In the genomic region with DNA sequence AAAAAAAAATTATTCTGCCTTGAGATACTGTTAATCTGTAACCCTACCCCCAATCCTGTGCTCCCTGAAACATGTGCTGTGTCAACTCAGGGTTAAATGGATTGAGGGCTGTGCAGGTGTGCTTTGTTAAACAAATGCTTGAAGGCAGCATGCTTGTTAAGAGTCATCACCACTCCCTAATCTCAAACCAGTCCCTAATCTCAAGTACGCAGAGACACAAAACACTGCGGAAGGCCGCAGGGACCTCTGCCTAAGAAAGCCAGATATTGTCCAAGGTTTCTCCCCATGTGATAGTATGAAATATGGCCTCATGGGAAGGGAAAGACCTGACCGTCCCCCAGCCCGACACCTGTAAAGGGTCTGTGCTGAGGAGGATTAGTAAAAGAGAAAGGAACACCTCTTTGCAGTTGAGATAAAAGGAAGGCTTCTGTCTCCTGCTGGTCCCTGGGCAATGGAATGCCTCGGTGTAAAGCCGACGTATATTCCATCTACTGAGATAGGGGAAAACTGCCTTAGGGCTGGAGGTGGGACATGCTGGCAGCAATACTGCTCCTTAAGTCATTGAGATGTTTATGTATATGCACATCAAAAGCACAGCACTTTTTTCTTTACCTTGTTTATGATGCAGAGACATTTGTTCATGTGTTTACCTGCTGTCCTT, we compare ENCODE assay signal across 6 cellular contexts.
DNase-seq lines count a peak whose midpoint lies in the region; TF ChIP-seq lines count a peak whose summit lies in the region.
"Not testable (repeated sequence)": the region's sequence is repeated elsewhere in the genome, so short reads cannot be mapped to it uniquely, and the experiment has no call there.

No MANE protein-coding gene starts in this region.

- H3K9me3 ChIP-seq in ES-I3 (ENCODE audit: control insufficient read depth, insufficient read depth, low read length); HUES6 (ENCODE audit: control insufficient read depth, insufficient read depth, low read depth, low read length); endodermal cell (ENCODE audit: control insufficient read depth, low read length); iPS-18a (ENCODE audit: control insufficient read depth, low read depth, low read length); neural progenitor cell (ENCODE audit: low read depth): not testable (repeated sequence)

- not testable (repeated sequence) for H4K20me1 ChIP-seq in neural progenitor cell (ENCODE audit: low read depth)

- not testable (repeated sequence) for H3K36me3 ChIP-seq in ES-I3 (ENCODE audit: insufficient read depth, low read length); HUES6 (ENCODE audit: control insufficient read depth, insufficient read depth, low read length); endodermal cell (ENCODE audit: control insufficient read depth, insufficient read depth, low read length); iPS-18a (ENCODE audit: control insufficient read depth, low read depth, low read length); neural progenitor cell

- peaks cover 23% of the 10 kb centered on the region for H3K4me1 ChIP-seq in ES-I3 (ENCODE audit: insufficient read depth, low read length)
- peaks cover 39% of the 10 kb centered on the region for H3K4me1 ChIP-seq in HUES6 (ENCODE audit: control insufficient read depth, insufficient read depth, low read length)
- H3K4me1 ChIP-seq in endodermal cell (ENCODE audit: control insufficient read depth, insufficient read depth, low read length) = not testable (repeated sequence)
- peaks cover 39% of the 10 kb centered on the region for H3K4me1 ChIP-seq in iPS-18a (ENCODE audit: control insufficient read depth, low read depth, low read length)
- peaks cover 14% of the 10 kb centered on the region for H3K4me1 ChIP-seq in neural progenitor cell

- H3K27ac Mint-ChIP-seq in endodermal cell = peak overlapping the region; percentile 96
- not testable (repeated sequence) for H3K27ac Mint-ChIP-seq in neural progenitor cell

- 7 to 45% methylated on average over 2 to 8 of the region's 8 CpGs for WGBS in endodermal cell (ENCODE audit: insufficient coverage in 1 of 2, insufficient read length in 1 of 2), 2 experiments

- not testable (repeated sequence) for H3K27me3 Mint-ChIP-seq in endodermal cell (ENCODE audit: insufficient read depth); neural progenitor cell (ENCODE audit: insufficient read depth, low read depth)

- not testable (repeated sequence) for H3K27ac ChIP-seq in HUES6 (ENCODE audit: low read depth, low read length); endodermal cell (ENCODE audit: low read depth, low read length); iPS-18a (ENCODE audit: low read length); neural progenitor cell

- H3K4me3 ChIP-seq in HUES6 (ENCODE audit: low read depth, low read length) (peak overlapping the region; percentile 3), iPS-18a (ENCODE audit: low read length) (peak overlapping the region; percentile 35)
- H3K4me3 ChIP-seq in endodermal cell (ENCODE audit: low read length); neural progenitor cell: not testable (repeated sequence)

- peak overlapping the region; percentile 12; the same call in 1 of the 2 replicates for H3K9ac ChIP-seq in ES-I3 (ENCODE audit: low read depth, low read length)
- peak overlapping the region; percentile 41 for H3K9ac ChIP-seq in HUES6 (ENCODE audit: low read length)
- H3K9ac ChIP-seq in endodermal cell (ENCODE audit: extremely low read depth, low read length, poor library complexity, severe bottlenecking) = peak overlapping the region; percentile 52
- H3K9ac ChIP-seq in iPS-18a (ENCODE audit: low read length); neural progenitor cell: not testable (repeated sequence)

- not testable (repeated sequence) for H3K36me3 Mint-ChIP-seq in endodermal cell (ENCODE audit: low read depth); neural progenitor cell

- H3K79me2 ChIP-seq in neural progenitor cell (ENCODE audit: low read depth) = not testable (repeated sequence)

- not testable (repeated sequence) for H3K9me3 Mint-ChIP-seq in endodermal cell, neural progenitor cell

- H3K4me2 ChIP-seq in neural progenitor cell = peak overlapping the region; percentile 35

- H3F3A ChIP-seq in neural progenitor cell (ENCODE audit: low read depth) = not testable (repeated sequence)

- DNase-seq in NCI-H82 (lab: John Stamatoyannopoulos, UW) (peak; percentile 44), endodermal cell (peak; percentile 81), neural progenitor cell (ENCODE audit: low spot score) (peak; percentile 6)

- H3K4me1 Mint-ChIP-seq in endodermal cell (peaks cover 64% of the 10 kb centered on the region), neural progenitor cell (peaks cover 12% of the 10 kb centered on the region)

- H2AFZ ChIP-seq in neural progenitor cell (replicated peaks) = not testable (repeated sequence)

- H3K27me3 ChIP-seq in HUES6 (ENCODE audit: control insufficient read depth, insufficient read depth, low read length); endodermal cell (ENCODE audit: control insufficient read depth, insufficient read depth, low read length, poor library complexity, severe bottlenecking); iPS-18a (ENCODE audit: control insufficient read depth, insufficient read depth, low read length); neural progenitor cell: not testable (repeated sequence)

- H3K4me3 Mint-ChIP-seq in endodermal cell = peak overlapping the region; percentile 30
- H3K4me3 Mint-ChIP-seq in neural progenitor cell = not testable (repeated sequence)

- not testable (repeated sequence) for TF ChIP-seq CTCF in endodermal cell (conservative IDR thresholded peaks at IDR 0.05); neural progenitor cell (IDR thresholded peaks at IDR 0.05)

Comparison
In these comparisons a context has a peak if more than half of its experiments do, and no peak if none do; other contexts are left out.
1. DNase-seq: peak in every context shown above with its lines; median percentile 81 in endodermal cell; 44 in NCI-H82; 6 in neural progenitor cell.